1 cellular context compared by ENCODE assay signal in genomic region chr2:201643216-201643651, GRCh38.
TF ChIP-seq lines count a peak whose summit lies in the region.

A gene with protein sequence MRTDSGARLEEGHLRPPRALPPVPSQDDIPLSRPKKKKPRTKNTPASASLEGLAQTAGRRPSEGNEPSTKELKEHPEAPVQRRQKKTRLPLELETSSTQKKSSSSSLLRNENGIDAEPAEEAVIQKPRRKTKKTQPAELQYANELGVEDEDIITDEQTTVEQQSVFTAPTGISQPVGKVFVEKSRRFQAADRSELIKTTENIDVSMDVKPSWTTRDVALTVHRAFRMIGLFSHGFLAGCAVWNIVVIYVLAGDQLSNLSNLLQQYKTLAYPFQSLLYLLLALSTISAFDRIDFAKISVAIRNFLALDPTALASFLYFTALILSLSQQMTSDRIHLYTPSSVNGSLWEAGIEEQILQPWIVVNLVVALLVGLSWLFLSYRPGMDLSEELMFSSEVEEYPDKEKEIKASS (minus strand): TSS chr2:201643503. CDS start chr2:201643400, 103 bp downstream.

TF ChIP-seq in IMR-90, 13 proteins besides CTCF, POLR2A, EP300 and RAD21 (continued from another document):
- TF ChIP-seq, protein P1, sequence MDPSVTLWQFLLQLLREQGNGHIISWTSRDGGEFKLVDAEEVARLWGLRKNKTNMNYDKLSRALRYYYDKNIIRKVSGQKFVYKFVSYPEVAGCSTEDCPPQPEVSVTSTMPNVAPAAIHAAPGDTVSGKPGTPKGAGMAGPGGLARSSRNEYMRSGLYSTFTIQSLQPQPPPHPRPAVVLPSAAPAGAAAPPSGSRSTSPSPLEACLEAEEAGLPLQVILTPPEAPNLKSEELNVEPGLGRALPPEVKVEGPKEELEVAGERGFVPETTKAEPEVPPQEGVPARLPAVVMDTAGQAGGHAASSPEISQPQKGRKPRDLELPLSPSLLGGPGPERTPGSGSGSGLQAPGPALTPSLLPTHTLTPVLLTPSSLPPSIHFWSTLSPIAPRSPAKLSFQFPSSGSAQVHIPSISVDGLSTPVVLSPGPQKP (IDR thresholded peaks at IDR 0.05; ENCODE audit: borderline replicate concordance, low read depth, low read length) = no peak
- TF ChIP-seq FOS (IDR thresholded peaks at IDR 0.05; ENCODE audit: low read depth, low read length) (no peak), MAZ (IDR thresholded peaks at IDR 0.05; ENCODE audit: borderline replicate concordance, low read depth, low read length) (no peak), CHD1 (IDR thresholded peaks at IDR 0.05; ENCODE audit: low read depth, low read length) (no peak), RCOR1 (IDR thresholded peaks at IDR 0.05; ENCODE audit: insufficient replicate concordance, low read length) (no peak), BHLHE40 (IDR thresholded peaks at IDR 0.05; ENCODE audit: low read depth, low read length) (no peak), CEBPB (IDR thresholded peaks at IDR 0.05; ENCODE audit: low read depth, low read length) (no peak), SMC3 (IDR thresholded peaks at IDR 0.05; ENCODE audit: low read depth, low read length) (no peak), RFX5 (IDR thresholded peaks at IDR 0.05; ENCODE audit: low read depth, low read length) (no peak), MAFK (IDR thresholded peaks at IDR 0.05; ENCODE audit: low read depth, low read length) (no peak), MXI1 (IDR thresholded peaks at IDR 0.05; ENCODE audit: borderline replicate concordance, low read depth, low read length) (no peak)
TF ChIP-seq in IMR-90: peak in this region for 0.
